Comparison of ENCODE assay signal across 34 cellular contexts in the genomic region with DNA sequence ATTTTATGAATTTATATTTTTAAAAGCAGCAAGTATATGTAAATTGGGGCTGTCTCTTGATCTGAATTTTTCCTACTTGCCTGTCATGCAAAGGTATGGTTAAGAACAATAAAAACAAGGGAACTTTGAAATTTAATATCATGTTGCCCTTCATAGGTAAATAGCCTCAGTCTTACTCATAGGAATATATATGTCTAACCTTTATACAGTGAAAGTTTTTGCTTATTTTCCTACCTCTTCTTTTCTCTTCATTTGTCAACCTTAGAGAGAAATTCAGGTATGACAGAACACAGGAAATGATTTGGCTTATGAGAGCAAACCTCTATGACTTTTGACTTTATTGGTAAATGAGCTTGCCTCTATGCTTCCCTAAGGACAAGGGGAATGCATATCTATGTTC.
"Had no signal": no experiment of that assay in that cellular context is flagged by ENCODE, and none has a peak within 500 bp of the region (broad histone marks: within the 10 kb centered on the region; RNA-seq: fewer than 3 reads in every experiment).

No MANE protein-coding gene starts in this region.

- H3K27me3 ChIP-seq: MG63 had no signal

- DNase-seq: Karpas-422, Kasumi-1, MG63, MM.1S, MV-4-11, NCI-H1048, NCI-H1092, NCI-H1092 treated with DMSO at 0.1 percent for 48 hours, NCI-H1105, NCI-H1105 treated with DMSO at 0.1 percent for 48 hours, NCI-H1417, NCI-H1417 treated with DMSO at 0.1 percent for 48 hours, NCI-H1436, NCI-H1436 treated with DMSO at 0.1 percent for 48 hours, NCI-H146, NCI-H1694, NCI-H1694 treated with DMSO at 0.1 percent for 48 hours, NCI-H187, NCI-H187 treated with DMSO at 0.1 percent for 48 hours, NCI-H1930, NCI-H2029, NCI-H2029 treated with DMSO at 0.1 percent for 48 hours, NCI-H2081, NCI-H2081 treated with DMSO at 0.1 percent for 48 hours, NCI-H2107, NCI-H2171, NCI-H2171 treated with DMSO at 0.1 percent for 48 hours, NCI-H2227 treated with DMSO at 0.1 percent for 48 hours, NCI-H226, NCI-H345, NCI-H446, NCI-H446 treated with DMSO at 0.1 percent for 48 hours, NCI-H510A, NCI-H510A treated with DMSO at 0.1 percent for 48 hours had no signal

- H3K36me3 ChIP-seq: MG63 had no signal

- H3K9me3 ChIP-seq: MG63 had no signal

- H3K4me3 ChIP-seq: MG63 had no signal
